ENCODE assay signal across 8 cellular contexts in genomic region chr21:31558839-31559367, GRCh38.
DNase-seq lines count a peak whose midpoint lies in the region; ATAC-seq and TF ChIP-seq lines count a peak whose summit lies in the region.

No MANE protein-coding gene starts in this region.

- H2AFZ ChIP-seq in trophoblast cell (ENCODE audit: insufficient read depth, low read length, poor library complexity) = peak overlapping the region; percentile 91

- H3K4me3 Mint-ChIP-seq in activated naive CD8-positive, alpha-beta T cell treated with anti-CD3 and anti-CD28 coated beads for 36 hours = peak overlapping the region; percentile 82

- no peak overlapping the region for H3K27ac Mint-ChIP-seq in activated naive CD8-positive, alpha-beta T cell treated with anti-CD3 and anti-CD28 coated beads for 36 hours

- no CpG with 5 or more reads among the region's 83 CpGs for WGBS in trophoblast cell (ENCODE audit: extremely low coverage, insufficient coverage, insufficient read length)
- 0% methylated on average over 37 of the region's 83 CpGs; no CpG with 5 or more reads in 1 of the 2 donors for WGBS in transverse colon (ENCODE audit: low coverage in 1 of 2), 2 donors

- H3K27me3 ChIP-seq in trophoblast cell (ENCODE audit: insufficient read depth, low read length) (no peaks in the 10 kb centered on the region), transverse colon (peaks cover 49% of the 10 kb centered on the region)

- intact Hi-C loops in Right ventricle myocardium superior (cut with DNase I) (no loop called here), transverse colon (cut with DNase I; ENCODE audit: low total_unique reads) (no loop called here)

- peaks cover 38% of the 10 kb centered on the region for H3K4me1 Mint-ChIP-seq in activated naive CD8-positive, alpha-beta T cell treated with anti-CD3 and anti-CD28 coated beads for 36 hours

- no peak for TF ChIP-seq POLR2A in transverse colon (IDR thresholded peaks at IDR 0.05)

- peak overlapping the region; percentile 93 for H4K8ac ChIP-seq in trophoblast cell (ENCODE audit: low read depth, low read length)

- H3K9me3 ChIP-seq in trophoblast cell (ENCODE audit: insufficient read depth, low read depth, low read length) (peaks cover 2% of the 10 kb centered on the region), transverse colon (no peaks in the 10 kb centered on the region)

- TF ChIP-seq CTCF in LNCaP clone FGC (IDR thresholded peaks at IDR 0.05; ENCODE audit: control insufficient read depth, extremely low read depth, insufficient read depth) (peak; percentile 24; the same call in 1 of the 2 replicates), transverse colon (IDR thresholded peaks at IDR 0.05) (peak in 1 of 5 experiments; percentile 10)

- peak overlapping the region; percentile 73 for H2BK5ac ChIP-seq in trophoblast cell (ENCODE audit: low read depth, low read length, poor library complexity)

- peak overlapping the region; percentile 47 for H3K4ac ChIP-seq in trophoblast cell (ENCODE audit: low read depth, low read length)

- H2BK12ac ChIP-seq in trophoblast cell (ENCODE audit: low read length) = no peak overlapping the region

- H3K36me3 ChIP-seq in trophoblast cell (ENCODE audit: control insufficient read depth in 1 of 2, insufficient read depth in 2 of 2, low read length in 2 of 2) (no peaks in the 10 kb centered on the region), transverse colon (no peaks in the 10 kb centered on the region)

- H4K91ac ChIP-seq in trophoblast cell (ENCODE audit: low read depth, low read length) = peak overlapping the region; percentile 82

- H3K79me2 ChIP-seq in trophoblast cell (ENCODE audit: control insufficient read depth, insufficient read depth, low read length, poor library complexity) = peaks cover 6% of the 10 kb centered on the region

- peak overlapping the region; percentile 95 for H3K4me2 ChIP-seq in trophoblast cell (ENCODE audit: low read length)

- peaks cover 18 to 23% of the 10 kb centered on the region in 2 experiments for H3K4me1 ChIP-seq in trophoblast cell (ENCODE audit: control insufficient read depth in 1 of 2, insufficient read depth in 2 of 2, low read length in 2 of 2)
- peaks cover 8 to 23% (median 16%) of the 10 kb centered on the region in 4 donors for H3K4me1 ChIP-seq in transverse colon

- H3K27ac ChIP-seq in trophoblast cell (ENCODE audit: low read depth, low read length) = peak overlapping the region; percentile 83
- H3K27ac ChIP-seq in transverse colon = peak overlapping the region in 2 of 4 donors; percentile 32 to 59

- peak overlapping the region; percentile 86 for H4K12ac ChIP-seq in trophoblast cell (ENCODE audit: low read depth, low read length)

- H3K36me3 Mint-ChIP-seq in activated naive CD8-positive, alpha-beta T cell treated with anti-CD3 and anti-CD28 coated beads for 36 hours = peaks cover 9% of the 10 kb centered on the region

- no peaks in the 10 kb centered on the region for H3K9me3 Mint-ChIP-seq in activated naive CD8-positive, alpha-beta T cell treated with anti-CD3 and anti-CD28 coated beads for 36 hours

- in situ Hi-C loops in SK-MEL-5 (cut with HindIII; ENCODE audit: low pct_unique_long_range_greater_than_20kb, low sequenced_read_pairs) (no loop called here), transverse colon (cut with MboI; ENCODE audit: low pct_ligation_motif_present in 1 of 4, low pct_unique_long_range_greater_than_20kb in 1 of 4, low sequenced_read_pairs in 3 of 4) (no loop called here)

- H2AK5ac ChIP-seq in trophoblast cell (ENCODE audit: low read length) = no peak overlapping the region

- no peak for TF ChIP-seq EP300 in transverse colon (IDR thresholded peaks at IDR 0.05; ENCODE audit: low read depth)

- H3K18ac ChIP-seq in trophoblast cell (ENCODE audit: low read length) = peak overlapping the region; percentile 66

- H3K23ac ChIP-seq in trophoblast cell (ENCODE audit: low read length) = no peak overlapping the region

- peak overlapping the region; percentile 77 for H2BK120ac ChIP-seq in trophoblast cell (ENCODE audit: insufficient read depth, low read length, poor library complexity)

- peak; percentile 72 for DNase-seq in DMS53 treated with DMSO at 0.1 percent for 48 hours (lab: John Stamatoyannopoulos, UW; ENCODE audit: unreplicated experiment)
- DNase-seq in LNCaP clone FGC (ENCODE audit: low read depth) = no peak
- peak; percentile 86 for DNase-seq in SK-MEL-5 (ENCODE audit: low read depth, low spot score)
- DNase-seq in activated naive CD8-positive, alpha-beta T cell treated with anti-CD3 and anti-CD28 coated beads for 36 hours = peak; percentile 96
- DNase-seq in Right ventricle myocardium superior = peak; percentile 90
- peak; percentile 94 for DNase-seq in trophoblast cell
- peak; percentile 89 for DNase-seq in transverse colon

- ATAC-seq in GM21723 (IDR thresholded peaks at IDR 0.05; ENCODE audit: unreplicated experiment) = peak; percentile 89
- ATAC-seq in Right ventricle myocardium superior (ENCODE audit: poor library complexity) = peak; percentile 99

- H3K4me3 ChIP-seq in LNCaP clone FGC (ENCODE audit: low read depth, low read length) (no peak overlapping the region), trophoblast cell (ENCODE audit: low read depth, low read length) (peak overlapping the region; percentile 91), transverse colon (peak overlapping the region; percentile 33 to 67 (median 60))

- peak overlapping the region; percentile 59 for H3K9ac ChIP-seq in trophoblast cell (ENCODE audit: low read length)

- H3K79me1 ChIP-seq in trophoblast cell (ENCODE audit: low read length) = peaks cover 21% of the 10 kb centered on the region

- H3K14ac ChIP-seq in trophoblast cell (ENCODE audit: low read length) = peak overlapping the region; percentile 85

- peaks cover 26% of the 10 kb centered on the region for H3K27me3 Mint-ChIP-seq in activated naive CD8-positive, alpha-beta T cell treated with anti-CD3 and anti-CD28 coated beads for 36 hours
